ENCODE assay signal across 1 cellular context in genomic region chr9:75890541-75891276, GRCh38.
TF ChIP-seq lines count a peak whose summit lies in the region.

Gene PCSK5 (plus strand): TSS chr9:75890673. CDS start chr9:75891182, 509 bp downstream.

TF ChIP-seq in HepG2, 621 proteins besides CTCF, POLR2A, EP300 and RAD21 (continued from another document):
- TF ChIP-seq ZGPAT (CRISPR knock-in tag; IDR thresholded peaks at IDR 0.05) (0 out of 2 replicates have a peak, but pooled peaks have one; percentile 20), ZMYM3 (CRISPR knock-in tag; IDR thresholded peaks at IDR 0.05) (peak; percentile 75), ZNF503 (CRISPR knock-in tag; IDR thresholded peaks at IDR 0.05) (no peak), ZNF782 (CRISPR knock-in tag; IDR thresholded peaks at IDR 0.05; ENCODE audit: borderline replicate concordance) (no peak), ZNF746 (CRISPR knock-in tag; IDR thresholded peaks at IDR 0.05) (peak; percentile 69; the same call in 1 of the 2 replicates), ZNF709 (CRISPR knock-in tag; IDR thresholded peaks at IDR 0.05) (no peak), PHB2 (IDR thresholded peaks at IDR 0.05; ENCODE audit: partially characterized antibody) (no peak), KLF15 (CRISPR knock-in tag; IDR thresholded peaks at IDR 0.05; ENCODE audit: borderline replicate concordance) (no peak), ZBTB4 (CRISPR knock-in tag; IDR thresholded peaks at IDR 0.05; ENCODE audit: borderline replicate concordance) (no peak), ZNF496 (CRISPR knock-in tag; IDR thresholded peaks at IDR 0.05; ENCODE audit: insufficient replicate concordance) (no peak), TBX3 (IDR thresholded peaks at IDR 0.05; ENCODE audit: borderline replicate concordance) (no peak), ZBTB8A (CRISPR knock-in tag; IDR thresholded peaks at IDR 0.05; ENCODE audit: borderline replicate concordance, low read depth) (no peak), ZNF788 (CRISPR knock-in tag; IDR thresholded peaks at IDR 0.05; ENCODE audit: borderline replicate concordance) (peak; percentile 57; the same call in 1 of the 2 replicates), MAZ (IDR thresholded peaks at IDR 0.05; ENCODE audit: borderline replicate concordance, low read depth, low read length) (peak; percentile 44; the same call in 1 of the 2 replicates), MAZ (CRISPR knock-in tag; IDR thresholded peaks at IDR 0.05; ENCODE audit: low read depth) (peak; percentile 68; the same call in 1 of the 2 replicates), NR1H2 (CRISPR knock-in tag; IDR thresholded peaks at IDR 0.05; ENCODE audit: borderline replicate concordance, low read depth) (no peak), HDAC1 (CRISPR knock-in tag; IDR thresholded peaks at IDR 0.05) (peak; percentile 52), ZNF253 (CRISPR knock-in tag; IDR thresholded peaks at IDR 0.05; ENCODE audit: borderline replicate concordance) (0 out of 2 replicates have a peak, but pooled peaks have one; percentile 35), XRCC5 (optimal IDR thresholded peaks at IDR 0.05; ENCODE audit: low read length) (peak; percentile 64)
